In the genomic region with DNA sequence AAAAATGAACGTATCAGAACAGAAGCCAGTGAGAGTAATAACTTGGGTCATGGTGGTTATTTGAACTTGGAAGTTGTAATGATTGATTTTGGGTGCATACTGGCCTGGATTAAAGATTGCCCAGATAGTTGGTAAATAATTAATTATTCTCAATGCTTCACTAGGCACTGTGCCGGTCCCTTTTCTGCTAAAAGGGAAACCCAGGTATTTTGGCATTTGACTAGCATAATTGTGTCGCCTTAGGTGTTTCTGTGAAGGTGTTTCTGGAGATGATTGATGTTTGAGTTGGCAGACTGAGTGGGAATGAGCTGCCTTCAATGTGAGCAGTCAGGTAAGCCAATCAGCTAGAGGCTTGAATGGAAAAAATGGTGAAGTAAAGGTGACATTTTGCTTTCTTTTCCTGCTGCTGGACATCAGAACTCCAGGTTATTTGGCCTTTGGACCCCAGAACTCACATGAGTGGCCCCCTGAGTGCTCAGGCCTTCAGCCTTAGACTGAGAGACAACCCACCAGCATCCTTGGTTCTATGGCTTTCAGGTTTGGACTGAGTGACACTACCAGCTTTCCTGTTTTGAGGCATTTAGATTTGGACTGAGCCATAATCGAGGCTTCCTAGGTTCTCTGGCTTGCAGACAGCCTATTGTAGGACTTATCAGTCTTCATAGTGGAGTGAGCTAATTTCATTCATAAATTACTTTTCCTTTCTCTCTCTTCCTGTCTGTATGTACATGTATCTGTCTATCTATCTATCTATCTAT, we compare ENCODE assay signal across 1 cellular context.
TF ChIP-seq lines count a peak whose summit lies in the region.

No MANE protein-coding gene starts in this region.

TF ChIP-seq in IMR-90, 13 proteins besides CTCF, POLR2A, EP300 and RAD21:
- TF ChIP-seq, protein P1, sequence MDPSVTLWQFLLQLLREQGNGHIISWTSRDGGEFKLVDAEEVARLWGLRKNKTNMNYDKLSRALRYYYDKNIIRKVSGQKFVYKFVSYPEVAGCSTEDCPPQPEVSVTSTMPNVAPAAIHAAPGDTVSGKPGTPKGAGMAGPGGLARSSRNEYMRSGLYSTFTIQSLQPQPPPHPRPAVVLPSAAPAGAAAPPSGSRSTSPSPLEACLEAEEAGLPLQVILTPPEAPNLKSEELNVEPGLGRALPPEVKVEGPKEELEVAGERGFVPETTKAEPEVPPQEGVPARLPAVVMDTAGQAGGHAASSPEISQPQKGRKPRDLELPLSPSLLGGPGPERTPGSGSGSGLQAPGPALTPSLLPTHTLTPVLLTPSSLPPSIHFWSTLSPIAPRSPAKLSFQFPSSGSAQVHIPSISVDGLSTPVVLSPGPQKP (IDR thresholded peaks at IDR 0.05; ENCODE audit: borderline replicate concordance, low read depth, low read length): no peak
- no peak for TF ChIP-seq MAZ (IDR thresholded peaks at IDR 0.05; ENCODE audit: borderline replicate concordance, low read depth, low read length)
- no peak for TF ChIP-seq RFX5 (IDR thresholded peaks at IDR 0.05; ENCODE audit: low read depth, low read length)
- TF ChIP-seq CEBPB (IDR thresholded peaks at IDR 0.05; ENCODE audit: low read depth, low read length): no peak
- TF ChIP-seq FOS (IDR thresholded peaks at IDR 0.05; ENCODE audit: low read depth, low read length): no peak
- no peak for TF ChIP-seq SMC3 (IDR thresholded peaks at IDR 0.05; ENCODE audit: low read depth, low read length)
- no peak for TF ChIP-seq MXI1 (IDR thresholded peaks at IDR 0.05; ENCODE audit: borderline replicate concordance, low read depth, low read length)
- no peak for TF ChIP-seq BHLHE40 (IDR thresholded peaks at IDR 0.05; ENCODE audit: low read depth, low read length)
- no peak for TF ChIP-seq MAFK (IDR thresholded peaks at IDR 0.05; ENCODE audit: low read depth, low read length)
- TF ChIP-seq NFE2L2 (IDR thresholded peaks at IDR 0.05; ENCODE audit: low read depth, low read length): no peak
- TF ChIP-seq, protein P2, sequence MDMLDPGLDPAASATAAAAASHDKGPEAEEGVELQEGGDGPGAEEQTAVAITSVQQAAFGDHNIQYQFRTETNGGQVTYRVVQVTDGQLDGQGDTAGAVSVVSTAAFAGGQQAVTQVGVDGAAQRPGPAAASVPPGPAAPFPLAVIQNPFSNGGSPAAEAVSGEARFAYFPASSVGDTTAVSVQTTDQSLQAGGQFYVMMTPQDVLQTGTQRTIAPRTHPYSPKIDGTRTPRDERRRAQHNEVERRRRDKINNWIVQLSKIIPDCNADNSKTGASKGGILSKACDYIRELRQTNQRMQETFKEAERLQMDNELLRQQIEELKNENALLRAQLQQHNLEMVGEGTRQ (IDR thresholded peaks at IDR 0.05; ENCODE audit: low read depth, low read length): no peak
- no peak for TF ChIP-seq RCOR1 (IDR thresholded peaks at IDR 0.05; ENCODE audit: insufficient replicate concordance, low read length)
- TF ChIP-seq CHD1 (IDR thresholded peaks at IDR 0.05; ENCODE audit: low read depth, low read length): no peak
